ENCODE assay signal across 12 cellular contexts in genomic region chr15:99440551-99441426, GRCh38.
DNase-seq lines count a peak whose midpoint lies in the region; ATAC-seq and TF ChIP-seq lines count a peak whose summit lies in the region.
"Had no signal": no experiment of that assay in that cellular context is flagged by ENCODE, and none has a peak within 500 bp of the region (broad histone marks: within the 10 kb centered on the region; RNA-seq: fewer than 3 reads in every experiment).

No MANE protein-coding gene starts in this region.

- H3K9me3 Mint-ChIP-seq in activated CD8-positive, alpha-beta memory T cell treated with anti-CD3 and anti-CD28 coated beads, Interleukin-2, amount 10 ng/mL, durations not matched to agents 7 days and 5 days (ENCODE audit: low read depth): no peaks in the 10 kb centered on the region

- H3K27me3 ChIP-seq in thoracic aorta (replicated peaks; ENCODE audit: insufficient read depth) (no peaks in the 10 kb centered on the region), prostate gland (replicated peaks; ENCODE audit: insufficient read depth) (no peaks in the 10 kb centered on the region)
- H3K27me3 ChIP-seq: colonic mucosa, MG63 had no signal

- in situ Hi-C loops in KBM-7 (cut with MboI; ENCODE audit: low pct_unique_long_range_greater_than_20kb, low sequenced_read_pairs): no loop called here

- H3K36me3 ChIP-seq in thoracic aorta: no peaks in the 10 kb centered on the region
- H3K36me3 ChIP-seq in prostate gland: no peaks in the 10 kb centered on the region
- H3K36me3 ChIP-seq: colonic mucosa, MG63 had no signal

- CTCF ChIA-PET in activated CD8-positive, alpha-beta memory T cell treated with anti-CD3 and anti-CD28 coated beads, Interleukin-2, amount 10 ng/mL, durations not matched to agents 7 days and 5 days (lab: Charles Lee): no interaction called here

- TF ChIP-seq CTCF in thoracic aorta (IDR thresholded peaks at IDR 0.05) (no peak), prostate gland (IDR thresholded peaks at IDR 0.05) (no peak)

- H3K4me3 ChIP-seq in thoracic aorta: no peak overlapping the region
- H3K4me3 ChIP-seq in prostate gland: no peak overlapping the region
- H3K4me3 ChIP-seq: colonic mucosa, MG63 had no signal

- H3K36me3 Mint-ChIP-seq in activated CD8-positive, alpha-beta memory T cell treated with anti-CD3 and anti-CD28 coated beads, Interleukin-2, amount 10 ng/mL, durations not matched to agents 7 days and 5 days: no peaks in the 10 kb centered on the region

- no peaks in the 10 kb centered on the region for H3K9me3 ChIP-seq in thoracic aorta
- no peaks in the 10 kb centered on the region for H3K9me3 ChIP-seq in prostate gland
- H3K9me3 ChIP-seq: colonic mucosa, MG63 had no signal

- H3K27me3 Mint-ChIP-seq in activated CD8-positive, alpha-beta memory T cell treated with anti-CD3 and anti-CD28 coated beads, Interleukin-2, amount 10 ng/mL, durations not matched to agents 7 days and 5 days: peaks cover 34% of the 10 kb centered on the region

- no peak for ATAC-seq in activated CD8-positive, alpha-beta memory T cell treated with anti-CD3 and anti-CD28 coated beads, Interleukin-2, amount 10 ng/mL, durations not matched to agents 7 days and 5 days
- ATAC-seq in left lobe of liver: no peak
- ATAC-seq in thoracic aorta (ENCODE audit: insufficient number of reproducible peaks, low FRiP score, low read depth): no peak

- peak overlapping the region; percentile 78 to 94 for H3K27ac ChIP-seq in thoracic aorta
- no peak overlapping the region for H3K27ac ChIP-seq in prostate gland

- WGBS in prostate gland: 76% methylated on average over 20 of the region's 20 CpGs

- H3K4me3 Mint-ChIP-seq in activated CD8-positive, alpha-beta memory T cell treated with anti-CD3 and anti-CD28 coated beads, Interleukin-2, amount 10 ng/mL, durations not matched to agents 7 days and 5 days: no peak overlapping the region

- DNase-seq in activated CD8-positive, alpha-beta memory T cell treated with anti-CD3 and anti-CD28 coated beads, Interleukin-2, amount 10 ng/mL, durations not matched to agents 7 days and 5 days: peak; percentile 39
- no peak for DNase-seq in activated CD8-positive, alpha-beta memory T cell treated with anti-CD3 and anti-CD28 coated beads, Interleukin-2, amount 50 U/mL, for 4 hours
- DNase-seq in NCI-H526 treated with DMSO at 0.1 percent for 48 hours (lab: John Stamatoyannopoulos, UW) (peak; percentile 35), left lobe of liver (ENCODE audit: low spot score) (peak; percentile 29), thoracic aorta (ENCODE audit: low spot score) (no peak), prostate gland (ENCODE audit: low spot score) (no peak), KBM-7 (no peak), SW 1271 (lab: John Stamatoyannopoulos, UW) (no peak)
- DNase-seq: activated gamma-delta T cell, colonic mucosa, foreskin melanocyte, MG63 had no signal

- H3K4me1 ChIP-seq in thoracic aorta (ENCODE audit: control insufficient read depth in 1 of 2, low read depth in 2 of 2) (peaks cover 25 to 66% of the 10 kb centered on the region in 2 donors), prostate gland (replicated peaks) (no peaks in the 10 kb centered on the region)

- intact Hi-C loops in prostate gland (cut with DNase I): no loop called here

- H3K27ac Mint-ChIP-seq in activated CD8-positive, alpha-beta memory T cell treated with anti-CD3 and anti-CD28 coated beads, Interleukin-2, amount 10 ng/mL, durations not matched to agents 7 days and 5 days: no peak overlapping the region

- peaks cover 13% of the 10 kb centered on the region for H3K4me1 Mint-ChIP-seq in activated CD8-positive, alpha-beta memory T cell treated with anti-CD3 and anti-CD28 coated beads, Interleukin-2, amount 10 ng/mL, durations not matched to agents 7 days and 5 days

- TF ChIP-seq POLR2A in prostate gland (IDR thresholded peaks at IDR 0.05): no peak

Comparison
In these comparisons a context has a peak if more than half of its experiments do, and no peak if none do; other contexts are left out.
1. DNase-seq: peak in activated CD8-positive, alpha-beta memory T cell treated with anti-CD3 and anti-CD28 coated beads, Interleukin-2, amount 10 ng/mL, durations not matched to agents 7 days and 5 days (single experiment), NCI-H526 treated with DMSO at 0.1 percent for 48 hours (single experiment) and left lobe of liver (single experiment); none in activated CD8-positive, alpha-beta memory T cell treated with anti-CD3 and anti-CD28 coated beads, Interleukin-2, amount 50 U/mL, for 4 hours (single experiment), thoracic aorta (single experiment), prostate gland (single experiment), KBM-7 (single experiment) and SW 1271 (0 of 2).
2. H3K27ac ChIP-seq: peak in thoracic aorta (2 of 2); none in prostate gland (0 of 2).